8 cellular contexts compared by ENCODE assay signal in the genomic region with DNA sequence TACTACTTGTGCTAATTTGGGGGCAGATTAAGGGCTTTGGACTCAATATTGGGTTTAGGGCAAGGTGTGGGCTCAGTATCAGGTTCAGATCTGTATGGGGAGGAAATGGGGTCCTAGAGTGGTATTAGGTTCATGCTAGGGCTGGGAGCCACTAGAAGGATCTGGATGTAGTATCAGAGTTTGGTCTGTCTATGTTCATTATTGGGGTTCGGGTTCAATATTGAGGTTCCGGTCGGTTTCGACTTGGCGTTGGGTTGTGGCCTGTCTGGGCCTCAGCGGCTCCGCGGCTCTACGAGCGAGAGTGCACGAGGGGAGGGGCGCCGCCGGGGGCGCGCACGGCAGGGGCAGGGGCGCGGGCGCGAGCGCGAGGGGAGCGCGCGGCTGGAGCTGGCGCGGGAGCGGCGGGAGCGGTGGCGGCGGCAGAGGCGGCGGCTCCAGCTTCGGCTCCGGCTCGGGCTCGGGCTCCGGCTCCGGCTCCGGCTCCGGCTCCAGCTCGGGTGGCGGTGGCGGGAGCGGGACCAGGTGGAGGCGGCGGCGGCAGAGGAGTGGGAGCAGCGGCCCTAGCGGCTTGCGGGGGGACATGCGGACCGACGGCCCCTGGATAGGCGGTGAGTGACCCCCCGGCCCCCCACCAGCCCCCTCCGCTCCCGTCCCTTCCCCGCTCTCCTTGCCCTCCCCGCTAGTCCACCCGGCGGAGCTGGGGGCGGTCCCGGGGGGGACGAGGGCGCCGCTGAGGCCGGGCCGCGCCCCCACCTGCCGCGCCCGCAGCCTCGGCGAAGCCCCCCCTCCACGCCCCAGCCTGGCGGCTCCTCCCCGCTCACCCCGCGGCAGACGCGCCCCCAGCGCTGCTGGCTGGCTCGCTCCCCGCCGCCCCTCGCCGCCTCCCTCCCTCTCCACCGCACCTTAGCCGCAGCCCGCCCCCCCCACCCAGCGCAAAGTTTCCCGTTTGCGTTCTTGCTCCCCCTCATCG. TPM values are rescaled to one million over a fixed set of nuclear protein-coding genes. Genes with fewer than 3 reads are reported as not detected.
DNase-seq lines count a peak whose midpoint lies in the region; ATAC-seq and TF ChIP-seq lines count a peak whose summit lies in the region.

A gene (plus strand): TSS at position 401 of the 970 bp plus-strand sequence. CDS start 14,193 bp downstream, outside the sequence.

- peaks cover 41% of the 10 kb centered on the region for H3K27me3 Mint-ChIP-seq in activated T-helper 1 cell treated with anti-CD3 and anti-CD28 coated beads, Interleukin-12 subunit alpha, Interleukin-12 subunit beta, Interleukin-2, Interleukin-4 antibody, amounts not matched to agents 30 ng/mL and 10 ng/mL and 1 ng/mL, durations not matched to agents 14 hours and 24 hours and 36 hours (ENCODE audit: insufficient read depth)
- peaks cover 32 to 50% (median 48%) of the 10 kb centered on the region in 5 donors for H3K27me3 Mint-ChIP-seq in naive thymus-derived CD4-positive, alpha-beta T cell

- peaks cover 21% of the 10 kb centered on the region for H3K4me1 Mint-ChIP-seq in activated T-helper 1 cell treated with anti-CD3 and anti-CD28 coated beads, Interleukin-12 subunit alpha, Interleukin-12 subunit beta, Interleukin-2, Interleukin-4 antibody, amounts not matched to agents 30 ng/mL and 10 ng/mL and 1 ng/mL, durations not matched to agents 14 hours and 24 hours and 36 hours (ENCODE audit: low read depth)
- H3K4me1 Mint-ChIP-seq in naive thymus-derived CD4-positive, alpha-beta T cell = peaks cover 16 to 27% (median 22%) of the 10 kb centered on the region in 7 donors

- H3K9me3 Mint-ChIP-seq in activated T-helper 1 cell treated with anti-CD3 and anti-CD28 coated beads, Interleukin-12 subunit alpha, Interleukin-12 subunit beta, Interleukin-2, Interleukin-4 antibody, amounts not matched to agents 30 ng/mL and 10 ng/mL and 1 ng/mL, durations not matched to agents 14 hours and 24 hours and 36 hours = no peaks in the 10 kb centered on the region
- H3K9me3 Mint-ChIP-seq in naive thymus-derived CD4-positive, alpha-beta T cell = peaks cover 0 to 3% (median 0%) of the 10 kb centered on the region in 11 donors

- H3K4me3 Mint-ChIP-seq in activated T-helper 1 cell treated with anti-CD3 and anti-CD28 coated beads, Interleukin-12 subunit alpha, Interleukin-12 subunit beta, Interleukin-2, Interleukin-4 antibody, amounts not matched to agents 30 ng/mL and 10 ng/mL and 1 ng/mL, durations not matched to agents 14 hours and 24 hours and 36 hours = peak within 1 kb of the TSS; percentile 86
- peak within 1 kb of the TSS; percentile 86 to 100 (median 90) for H3K4me3 Mint-ChIP-seq in naive thymus-derived CD4-positive, alpha-beta T cell

- peak within 1 kb of the TSS; percentile 66 for H3K4me3 ChIP-seq in fibroblast of pulmonary artery (replicated peaks; ENCODE audit: low read depth, low read length)
- no peak within 1 kb of the TSS for H3K4me3 ChIP-seq in naive thymus-derived CD4-positive, alpha-beta T cell (ENCODE audit: low read length)

- no peak for TF ChIP-seq CTCF in fibroblast of pulmonary artery (IDR thresholded peaks at IDR 0.05; ENCODE audit: low read length, missing control alignments)

- peak; percentile 48 for ATAC-seq in naive thymus-derived CD4-positive, alpha-beta T cell

- POLR2A ChIA-PET in naive thymus-derived CD4-positive, alpha-beta T cell (lab: Charles Lee) = no interaction called here

- intact Hi-C loops in activated T-helper 1 cell treated with anti-CD3 and anti-CD28 coated beads, Interleukin-12 subunit alpha, Interleukin-12 subunit beta, Interleukin-2, Interleukin-4 antibody, amounts not matched to agents 30 ng/mL and 10 ng/mL and 1 ng/mL, durations not matched to agents 14 hours and 24 hours and 36 hours (cut with micrococcal nuclease) = loop anchor here (2.0 kb wide), 1 partner anchor 416 kb away; a partner anchor contains a TSS
- intact Hi-C loops in naive thymus-derived CD4-positive, alpha-beta T cell (cut with micrococcal nuclease) = loop anchor here in 1 of 2 donors (2.0 to 5.0 kb wide), 2 partner anchors 34 to 303 kb away; no protein-coding TSS in a partner anchor

- H3K27ac Mint-ChIP-seq in activated T-helper 1 cell treated with anti-CD3 and anti-CD28 coated beads, Interleukin-12 subunit alpha, Interleukin-12 subunit beta, Interleukin-2, Interleukin-4 antibody, amounts not matched to agents 30 ng/mL and 10 ng/mL and 1 ng/mL, durations not matched to agents 14 hours and 24 hours and 36 hours = peak within 1 kb of the TSS; percentile 67
- H3K27ac Mint-ChIP-seq in naive thymus-derived CD4-positive, alpha-beta T cell = peak within 1 kb of the TSS in 2 of 9 donors; percentile 37 to 84

- CTCF ChIA-PET in naive thymus-derived CD4-positive, alpha-beta T cell (lab: Charles Lee) = interaction anchor here (0.9 to 1.2 kb wide), 4 partner anchors 10 to 517 kb away, joined by 3 to 5 read pairs (median 4); no protein-coding TSS in a partner anchor

- no peaks in the 10 kb centered on the region for H3K9me3 ChIP-seq in naive thymus-derived CD4-positive, alpha-beta T cell (ENCODE audit: control insufficient read depth in 2 of 3, low read length in 3 of 3)

- H3K36me3 ChIP-seq in naive thymus-derived CD4-positive, alpha-beta T cell (ENCODE audit: control insufficient read depth in 2 of 3, insufficient read depth in 3 of 3, low read length in 3 of 3) = no peaks in the 10 kb centered on the region

- H3K4me1 ChIP-seq in naive thymus-derived CD4-positive, alpha-beta T cell (ENCODE audit: control insufficient read depth in 2 of 2, insufficient read depth in 2 of 2, low read length in 2 of 2) = peaks cover 0 to 3% of the 10 kb centered on the region in 2 donors

- DNase-seq in SIG-M5 treated with dmso at 0.1 percent for 504 hours (lab: John Stamatoyannopoulos, UW; ENCODE audit: unreplicated experiment) (peak; percentile 11), SIG-M5 (lab: John Stamatoyannopoulos, UW) (no peak), NCI-H345 treated with DMSO at 0.1 percent for 48 hours (lab: John Stamatoyannopoulos, UW; ENCODE audit: unreplicated experiment) (peak; percentile 44), fibroblast of pulmonary artery (ENCODE audit: low read depth) (peak; percentile 47), ureter (ENCODE audit: low spot score) (peak; percentile 76), GM19238 (ENCODE audit: insufficient read length, low spot score) (no peak)
- peak; percentile 11 for DNase-seq in activated T-helper 1 cell treated with anti-CD3 and anti-CD28 coated beads, Interleukin-12 subunit alpha, Interleukin-12 subunit beta, Interleukin-2, Interleukin-4 antibody, amounts not matched to agents 30 ng/mL and 10 ng/mL and 1 ng/mL, durations not matched to agents 14 hours and 24 hours and 36 hours (ENCODE audit: low spot score)
- DNase-seq in naive thymus-derived CD4-positive, alpha-beta T cell = peak in 6 of 9 donors; percentile 14 to 59 (median 24)

- H3K27me3 ChIP-seq in naive thymus-derived CD4-positive, alpha-beta T cell (ENCODE audit: control insufficient read depth in 2 of 2, insufficient read depth in 2 of 2, low read length in 2 of 2) = peaks cover 8 to 9% of the 10 kb centered on the region in 2 donors

- H3K36me3 Mint-ChIP-seq in activated T-helper 1 cell treated with anti-CD3 and anti-CD28 coated beads, Interleukin-12 subunit alpha, Interleukin-12 subunit beta, Interleukin-2, Interleukin-4 antibody, amounts not matched to agents 30 ng/mL and 10 ng/mL and 1 ng/mL, durations not matched to agents 14 hours and 24 hours and 36 hours (ENCODE audit: low read depth) = peaks cover 3% of the 10 kb centered on the region
- peaks cover 0 to 4% (median 0%) of the 10 kb centered on the region in 5 donors for H3K36me3 Mint-ChIP-seq in naive thymus-derived CD4-positive, alpha-beta T cell

- H3K27ac ChIP-seq in naive thymus-derived CD4-positive, alpha-beta T cell (ENCODE audit: low read depth, low read length) = no peak within 1 kb of the TSS

RNA-seq across cellular contexts. Expression of the gene that starts here (rescaled TPM):
- 0.69 and 0.93 TPM in 2 replicates for total RNA-seq in activated T-helper 1 cell treated with anti-CD3 and anti-CD28 coated beads, Interleukin-12 subunit alpha, Interleukin-12 subunit beta, Interleukin-2, Interleukin-4 antibody, amounts not matched to agents 30 ng/mL and 10 ng/mL and 1 ng/mL, durations not matched to agents 14 hours and 24 hours and 36 hours
- 1 to 10 TPM in 2 of 5 experiments, under 1 TPM in 1, not detected in 2; 0.49 to 2.3 (median 1.8) TPM for total RNA-seq in naive thymus-derived CD4-positive, alpha-beta T cell
- polyA plus RNA-seq in naive thymus-derived CD4-positive, alpha-beta T cell = not detected
- 405 TPM for total RNA-seq in ureter

Comparison
In these comparisons a context has a peak if more than half of its experiments do, and no peak if none do; other contexts are left out.
1. RNA of the gene that starts here (total RNA-seq): 405 TPM in ureter (single experiment); 0.69 to 0.93 TPM in activated T-helper 1 cell treated with anti-CD3 and anti-CD28 coated beads, Interleukin-12 subunit alpha, Interleukin-12 subunit beta, Interleukin-2, Interleukin-4 antibody, amounts not matched to agents 30 ng/mL and 10 ng/mL and 1 ng/mL, durations not matched to agents 14 hours and 24 hours and 36 hours and 0.49 to 2.3 TPM in naive thymus-derived CD4-positive, alpha-beta T cell; every median in the first group is over 100 times any median in the second.
2. DNase-seq: peak in SIG-M5 treated with dmso at 0.1 percent for 504 hours (single experiment), NCI-H345 treated with DMSO at 0.1 percent for 48 hours (single experiment), fibroblast of pulmonary artery (single experiment), naive thymus-derived CD4-positive, alpha-beta T cell (6 of 9) and ureter (single experiment); none in SIG-M5 (single experiment) and GM19238 (single experiment).
3. Peak in DNase-seq in activated T-helper 1 cell treated with anti-CD3 and anti-CD28 coated beads, Interleukin-12 subunit alpha, Interleukin-12 subunit beta, Interleukin-2, Interleukin-4 antibody, amounts not matched to agents 30 ng/mL and 10 ng/mL and 1 ng/mL, durations not matched to agents 14 hours and 24 hours and 36 hours; RNA of the gene not detected or under 1 TPM.